ENCODE assay signal across 8 cellular contexts in genomic region chr15:64092864-64093626, GRCh38. TPM values are rescaled to one million over a fixed set of nuclear protein-coding genes. Genes with fewer than 3 reads are reported as not detected.
DNase-seq lines count a peak whose midpoint lies in the region; ATAC-seq lines count a peak whose summit lies in the region.

No MANE protein-coding gene starts in this region.

- peaks cover 27% of the 10 kb centered on the region for H3K36me3 Mint-ChIP-seq in T-helper 1 cell treated with Interleukin-12 subunit alpha and Interleukin-12 subunit beta and Interleukin-4 antibody, amounts not matched to agents 30 μg/mL and 1 μg/mL, for 36 hours (ENCODE audit: low read depth)

- DNase-seq in AG20443 (ENCODE audit: low spot score) (peak; percentile 54), KBM-7 (peak; percentile 83), cerebellum (ENCODE audit: low spot score) (peak; percentile 21), left kidney (ENCODE audit: low read depth, low spot score) (peak; percentile 81)
- DNase-seq in stimulated activated CD4-positive, alpha-beta T cell treated with anti-CD3 and anti-CD28 coated beads, TNF-alpha, amount 100 ng/mL, for 24 hours (ENCODE audit: low read depth in 3 of 3): peak in 2 of 3 experiments; percentile 5 to 28

- in situ Hi-C loops in KBM-7 (cut with MboI; ENCODE audit: low pct_unique_long_range_greater_than_20kb, low sequenced_read_pairs): no loop called here

- peaks cover 1% of the 10 kb centered on the region for H3K9me3 Mint-ChIP-seq in T-helper 1 cell treated with Interleukin-12 subunit alpha and Interleukin-12 subunit beta and Interleukin-4 antibody, amounts not matched to agents 30 μg/mL and 1 μg/mL, for 36 hours

- peak overlapping the region; percentile 95 for H3K4me3 Mint-ChIP-seq in T-helper 1 cell treated with Interleukin-12 subunit alpha and Interleukin-12 subunit beta and Interleukin-4 antibody, amounts not matched to agents 30 μg/mL and 1 μg/mL, for 36 hours

- H3K27ac Mint-ChIP-seq in T-helper 1 cell treated with Interleukin-12 subunit alpha and Interleukin-12 subunit beta and Interleukin-4 antibody, amounts not matched to agents 30 μg/mL and 1 μg/mL, for 36 hours: peak overlapping the region; percentile 99

- peaks cover 51% of the 10 kb centered on the region for H3K4me1 Mint-ChIP-seq in T-helper 1 cell treated with Interleukin-12 subunit alpha and Interleukin-12 subunit beta and Interleukin-4 antibody, amounts not matched to agents 30 μg/mL and 1 μg/mL, for 36 hours (ENCODE audit: low read depth)

- ATAC-seq in GM18907 (IDR thresholded peaks at IDR 0.05; ENCODE audit: unreplicated experiment) (peak; percentile 28), GM18520 (IDR thresholded peaks at IDR 0.05; ENCODE audit: unreplicated experiment) (no peak)

- no peaks in the 10 kb centered on the region for H3K27me3 Mint-ChIP-seq in T-helper 1 cell treated with Interleukin-12 subunit alpha and Interleukin-12 subunit beta and Interleukin-4 antibody, amounts not matched to agents 30 μg/mL and 1 μg/mL, for 36 hours (ENCODE audit: low read depth)

RNA-seq across cellular contexts. Expression of gene CIAO2A, which starts 0.6 kb away (rescaled TPM):
- total RNA-seq in cerebellum: 33.6 TPM

RNA-seq across cellular contexts. Expression of gene SNX1, which starts 2.7 kb away (rescaled TPM):
- 40.0 TPM for total RNA-seq in cerebellum

RNA-seq across cellular contexts. Expression of gene DAPK2, which starts 46.8 kb away (rescaled TPM):
- 2.9 TPM for total RNA-seq in cerebellum

RNA-seq across cellular contexts. Expression of gene SNX22, which starts 58.5 kb away (rescaled TPM):
- total RNA-seq in cerebellum: 8.3 TPM

Comparison
In these comparisons a context has a peak if more than half of its experiments do, and no peak if none do; other contexts are left out.
1. DNase-seq: peak in every context shown above with its lines; median percentile 83 in KBM-7; 81 in left kidney; 54 in AG20443; 21 in cerebellum; 16 in stimulated activated CD4-positive, alpha-beta T cell treated with anti-CD3 and anti-CD28 coated beads, TNF-alpha, amount 100 ng/mL, for 24 hours.